In genomic region chr3:52705688-52706686, GRCh38 we compare ENCODE assay signal across 8 cellular contexts. TPM values are rescaled to one million over a fixed set of nuclear protein-coding genes. Genes with fewer than 3 reads are reported as not detected.
DNase-seq lines count a peak whose midpoint lies in the region; ATAC-seq and TF ChIP-seq lines count a peak whose summit lies in the region.

Gene GLT8D1 (minus strand): TSS chr3:52705791. CDS start chr3:52700460, 5,331 bp downstream.
Gene SPCS1 (plus strand): TSS chr3:52706106. CDS start chr3:52706247, 141 bp downstream.

- peaks cover 10% of the 10 kb centered on the region for H3K36me3 Mint-ChIP-seq in T-cell

- H3K27me3 ChIP-seq in heart right ventricle (no peaks in the 10 kb centered on the region), prostate gland (replicated peaks; ENCODE audit: insufficient read depth) (no peaks in the 10 kb centered on the region)

- H3K27ac ChIP-seq in adipose tissue (ENCODE audit: low read depth, low read length) = peak within 1 kb of the TSS; percentile 31
- peak within 1 kb of the TSS; percentile 60 to 97 (median 92) for H3K27ac ChIP-seq in heart right ventricle
- peak within 1 kb of the TSS; percentile 81 to 88 for H3K27ac ChIP-seq in prostate gland

- H3K9me3 ChIP-seq in heart right ventricle (no peaks in the 10 kb centered on the region), prostate gland (no peaks in the 10 kb centered on the region)

- peak within 1 kb of the TSS; percentile 91 to 96 (median 92) for H3K4me3 Mint-ChIP-seq in T-cell

- POLR2A ChIA-PET in T-cell (lab: Charles Lee) = interaction anchor here (0.9 to 1.2 kb wide), 2 partner anchors 17 to 20 kb away, joined by 3 to 4 read pairs; partner anchors contain the start of gene GNL3 (in 1 of the 2)

- WGBS in adipose tissue, 3 donors = 0% methylated on average over 90 to 94 of the region's 94 CpGs
- WGBS in heart right ventricle, 2 donors = 1% methylated on average over 73 to 94 of the region's 94 CpGs
- WGBS in prostate gland = under 1% methylated on average over 76 of the region's 94 CpGs

- TF ChIP-seq POLR2A in GM10847 (IDR thresholded peaks at IDR 0.05; ENCODE audit: extremely low read depth, insufficient read length) (peak; percentile 87), prostate gland (IDR thresholded peaks at IDR 0.05) (peak; percentile 37)

- H3K4me1 Mint-ChIP-seq in T-cell = peaks cover 18 to 39% (median 39%) of the 10 kb centered on the region in 3 donors

- ATAC-seq in HG02588 (IDR thresholded peaks at IDR 0.05; ENCODE audit: unreplicated experiment) = peak; percentile 81
- ATAC-seq in T-cell (replicated peaks in 1 of 4) = peak; percentile 92
- peak; percentile 95 to 97 (median 96) for ATAC-seq in heart right ventricle

- DNase-seq in NCI-H1048 (lab: John Stamatoyannopoulos, UW) (peak; percentile 75), T-cell (peak; percentile 71 to 91 (median 82)), heart right ventricle (peak; percentile 84 to 87), prostate gland (ENCODE audit: low spot score) (peak; percentile 85), ureter (ENCODE audit: low spot score) (peak; percentile 78)

- H3K4me3 ChIP-seq in heart right ventricle = peak within 1 kb of the TSS; percentile 48 to 97 (median 86)
- peak within 1 kb of the TSS; percentile 62 to 84 for H3K4me3 ChIP-seq in prostate gland

- no peak for TF ChIP-seq CTCF in heart right ventricle (IDR thresholded peaks at IDR 0.05)
- TF ChIP-seq CTCF in prostate gland (IDR thresholded peaks at IDR 0.05) = peak in 1 of 4 experiments; percentile 14

- no peaks in the 10 kb centered on the region for H3K9me3 Mint-ChIP-seq in T-cell

- CTCF ChIA-PET in T-cell (lab: Charles Lee) = no interaction called here

- no peaks in the 10 kb centered on the region for H3K27me3 Mint-ChIP-seq in T-cell

- H3K36me3 ChIP-seq in heart right ventricle = peaks cover 0 to 35% (median 23%) of the 10 kb centered on the region in 9 donors
- H3K36me3 ChIP-seq in prostate gland = no peaks in the 10 kb centered on the region

- intact Hi-C loops in heart right ventricle (cut with DNase I) = no loop called here
- intact Hi-C loops in prostate gland (cut with DNase I) = no loop called here

- peak within 1 kb of the TSS; percentile 91 to 95 for H3K27ac Mint-ChIP-seq in T-cell

- H3K4me1 ChIP-seq in heart right ventricle (peaks cover 8 to 41% (median 31%) of the 10 kb centered on the region in 9 donors), prostate gland (replicated peaks) (peaks cover 10% of the 10 kb centered on the region)

RNA-seq across cellular contexts. Expression of gene GLT8D1, which starts in this region (rescaled TPM):
- 10 to 100 TPM; 21.0 to 47.0 (median 39.1) TPM for total RNA-seq in T-cell
- 10 to 100 TPM; 23.5 to 35.5 (median 30.4) TPM for polyA plus RNA-seq in adipose tissue
- 10 to 100 TPM; 23.0 to 31.9 (median 28.4) TPM for total RNA-seq in heart right ventricle
- 10 to 100 TPM; 30.1 to 37.9 TPM for polyA plus RNA-seq in heart right ventricle
- total RNA-seq in prostate gland = 10 to 100 TPM; 68.1 to 71.3 TPM
- 52.3 TPM for total RNA-seq in ureter

RNA-seq across cellular contexts. Expression of gene SPCS1, which starts in this region (rescaled TPM):
- total RNA-seq in T-cell = 10 to 100 TPM; 61.8 to 85.8 (median 81.3) TPM
- 100 to 1,000 TPM in 2 of 3 donors, 10 to 100 TPM in 1; 81.8 to 109 (median 101) TPM for polyA plus RNA-seq in adipose tissue
- 10 to 100 TPM; 74.3 to 97.6 (median 82.2) TPM for total RNA-seq in heart right ventricle
- 100 to 1,000 TPM in 1 of 2 donors, 10 to 100 TPM in 1; 21.7 to 122 TPM for polyA plus RNA-seq in heart right ventricle
- 100 to 1,000 TPM; 144 to 296 TPM for total RNA-seq in prostate gland
- total RNA-seq in ureter = 125 TPM

Comparison
In these comparisons a context has a peak if more than half of its experiments do, and no peak if none do; other contexts are left out.
1. Peak in every context shown above with its lines: DNase-seq, ATAC-seq, H3K4me3 ChIP-seq and H3K27ac ChIP-seq.
2. H3K27ac ChIP-seq: peak in every context shown above with its lines; median percentile 92 in heart right ventricle; 84 in prostate gland; 31 in adipose tissue.